In genomic region chr15:43329960-43330779, GRCh38 we compare ENCODE assay signal across 8 cellular contexts. TPM values are rescaled to one million over a fixed set of nuclear protein-coding genes. Genes with fewer than 3 reads are reported as not detected.
DNase-seq lines count a peak whose midpoint lies in the region; ATAC-seq, FAIRE-seq and TF ChIP-seq lines count a peak whose summit lies in the region.

Gene LCMT2 (minus strand): TSS chr15:43330573. CDS start chr15:43330489, 84 bp downstream.

- TF ChIP-seq EP300 in upper lobe of left lung (IDR thresholded peaks at IDR 0.05), result no peak

- TF ChIP-seq POLR2A in GM12892 (IDR thresholded peaks at IDR 0.05; ENCODE audit: low read depth, low read length) (peak; percentile 97), upper lobe of left lung (IDR thresholded peaks at IDR 0.05) (peak in 3 of 4 donors; percentile 50 to 75 (median 71))

- ATAC-seq in HG02852 (IDR thresholded peaks at IDR 0.05; ENCODE audit: unreplicated experiment) (peak; percentile 89), heart right ventricle (peak; percentile 96 to 98 (median 98)), upper lobe of left lung (ENCODE audit: low FRiP score in 2 of 2) (peak; percentile 97 to 98)

- no peaks in the 10 kb centered on the region for H3K9me3 Mint-ChIP-seq in T-helper 1 cell treated with Interleukin-12 subunit alpha and Interleukin-12 subunit beta and Interleukin-4 antibody, amounts not matched to agents 30 μg/mL and 1 μg/mL, for 36 hours

- H3K9me3 ChIP-seq in heart right ventricle (no peaks in the 10 kb centered on the region), upper lobe of left lung (no peaks in the 10 kb centered on the region)

- peak within 1 kb of the TSS; percentile 97 for H3K27ac Mint-ChIP-seq in T-helper 1 cell treated with Interleukin-12 subunit alpha and Interleukin-12 subunit beta and Interleukin-4 antibody, amounts not matched to agents 30 μg/mL and 1 μg/mL, for 36 hours

- H3K4me3 ChIP-seq in heart right ventricle (peak within 1 kb of the TSS; percentile 58 to 87 (median 77)), upper lobe of left lung (peak within 1 kb of the TSS; percentile 60 to 89 (median 82))

- TF ChIP-seq CTCF in heart right ventricle (IDR thresholded peaks at IDR 0.05), result peak in 1 of 9 donors; percentile 6
- TF ChIP-seq CTCF in upper lobe of left lung (IDR thresholded peaks at IDR 0.05), result no peak

- peak within 1 kb of the TSS; percentile 89 for H3K4me3 Mint-ChIP-seq in T-helper 1 cell treated with Interleukin-12 subunit alpha and Interleukin-12 subunit beta and Interleukin-4 antibody, amounts not matched to agents 30 μg/mL and 1 μg/mL, for 36 hours

- FAIRE-seq in GM12892 (lab: Jason Lieb, UNC), result peak; percentile 96

- 0% methylated on average over 86 of the region's 86 CpGs for WGBS in heart right ventricle, 2 donors
- 0% methylated on average over 25 to 44 of the region's 86 CpGs for WGBS in upper lobe of left lung, 2 donors

- H3K4me1 ChIP-seq in heart right ventricle (peaks cover 4 to 50% (median 33%) of the 10 kb centered on the region in 9 donors), upper lobe of left lung (peaks cover 14 to 25% (median 23%) of the 10 kb centered on the region in 4 donors)

- H3K27me3 Mint-ChIP-seq in T-helper 1 cell treated with Interleukin-12 subunit alpha and Interleukin-12 subunit beta and Interleukin-4 antibody, amounts not matched to agents 30 μg/mL and 1 μg/mL, for 36 hours (ENCODE audit: low read depth), result no peaks in the 10 kb centered on the region

- H3K27ac ChIP-seq in heart right ventricle, result peak within 1 kb of the TSS; percentile 72 to 98 (median 94)
- H3K27ac ChIP-seq in upper lobe of left lung, result peak within 1 kb of the TSS; percentile 91 to 95 (median 94)

- peaks cover 24% of the 10 kb centered on the region for H3K4me1 Mint-ChIP-seq in T-helper 1 cell treated with Interleukin-12 subunit alpha and Interleukin-12 subunit beta and Interleukin-4 antibody, amounts not matched to agents 30 μg/mL and 1 μg/mL, for 36 hours (ENCODE audit: low read depth)

- H3K36me3 ChIP-seq in heart right ventricle, result peaks cover 0 to 25% (median 6%) of the 10 kb centered on the region in 9 donors
- peaks cover 0 to 6% (median 0%) of the 10 kb centered on the region in 4 donors for H3K36me3 ChIP-seq in upper lobe of left lung

- H3K27me3 ChIP-seq in heart right ventricle (no peaks in the 10 kb centered on the region), upper lobe of left lung (no peaks in the 10 kb centered on the region)

- H3K36me3 Mint-ChIP-seq in T-helper 1 cell treated with Interleukin-12 subunit alpha and Interleukin-12 subunit beta and Interleukin-4 antibody, amounts not matched to agents 30 μg/mL and 1 μg/mL, for 36 hours (ENCODE audit: low read depth), result peaks cover 28% of the 10 kb centered on the region

- DNase-seq in GM12892 (ENCODE audit: insufficient read length) (peak; percentile 76), NCI-H1694 (lab: John Stamatoyannopoulos, UW) (peak; percentile 78), amniotic epithelial cell (ENCODE audit: low read depth) (peak; percentile 92), heart right ventricle (peak; percentile 91 to 95), posterior cingulate gyrus (peak; percentile 88 to 99 (median 92)), upper lobe of left lung (peak; percentile 91 to 96)

- intact Hi-C loops in heart right ventricle (cut with DNase I) (loop anchor here in 3 of 10 donors (5.0 kb wide), 3 partner anchors 37 to 223 kb away; partner anchors contain the start of genes TUBGCP4 (in 1 of the 3), UBR1 (in 1 of the 3) and ZSCAN29 (in 1 of the 3)), posterior cingulate gyrus (cut with DNase I) (no loop called here)

RNA-seq across cellular contexts. Expression of gene LCMT2, which starts in this region (rescaled TPM):
- polyA plus RNA-seq in GM12892 (2012; ENCODE audit: missing spikeins), result 5.8 TPM
- total RNA-seq in heart right ventricle (1 to 10 TPM; 5.2 to 8.7 (median 6.2) TPM), upper lobe of left lung (1 to 10 TPM; 1.0 to 8.2 (median 6.3) TPM)
- polyA plus RNA-seq in heart right ventricle, result 1 to 10 TPM; 1.5 to 4.3 TPM

Comparison
In these comparisons a context has a peak if more than half of its experiments do, and no peak if none do; other contexts are left out.
1. Peak in every context shown above with its lines: DNase-seq, ATAC-seq, H3K4me3 ChIP-seq and H3K27ac ChIP-seq.